ENCODE assay signal across 2 cellular contexts in genomic region chr11:6927030-6927617, GRCh38.
TF ChIP-seq lines count a peak whose summit lies in the region.

No MANE protein-coding gene starts in this region.

TF ChIP-seq in liver, 16 proteins besides CTCF, POLR2A, EP300 and RAD21:
- TF ChIP-seq MAX (IDR thresholded peaks at IDR 0.05) (no peak), GABPA (IDR thresholded peaks at IDR 0.05 in 1 of 2, conservative IDR thresholded peaks at IDR 0.05 in 1 of 2) (no peak)
TF ChIP-seq in liver: peak in this region for 0.

TF ChIP-seq in HepG2, 621 proteins besides CTCF, POLR2A, EP300 and RAD21:
- no peak for TF ChIP-seq ZNF564 (CRISPR knock-in tag; IDR thresholded peaks at IDR 0.05)
- no peak for TF ChIP-seq ZNF710 (CRISPR knock-in tag; IDR thresholded peaks at IDR 0.05; ENCODE audit: borderline replicate concordance)
- no peak for TF ChIP-seq TCF7L2 (IDR thresholded peaks at IDR 0.05; ENCODE audit: low read depth, low read length)
- no peak for TF ChIP-seq FOXM1 (CRISPR knock-in tag; IDR thresholded peaks at IDR 0.05)
- TF ChIP-seq ZNF549 (CRISPR knock-in tag; IDR thresholded peaks at IDR 0.05), result no peak
- no peak for TF ChIP-seq TAF15 (IDR thresholded peaks at IDR 0.05; ENCODE audit: low read depth, low read length, poor library complexity, severe bottlenecking)
- TF ChIP-seq TEAD2 (CRISPR knock-in tag; IDR thresholded peaks at IDR 0.05), result no peak
- no peak for TF ChIP-seq ZGPAT (CRISPR knock-in tag; IDR thresholded peaks at IDR 0.05)
- TF ChIP-seq ZNF292 (CRISPR knock-in tag; IDR thresholded peaks at IDR 0.05; ENCODE audit: borderline replicate concordance, low read depth), result no peak
- TF ChIP-seq ZBTB40 (IDR thresholded peaks at IDR 0.05), result no peak
- TF ChIP-seq ZBTB40 (CRISPR knock-in tag; IDR thresholded peaks at IDR 0.05), result no peak
- no peak for TF ChIP-seq ZNF10 (CRISPR knock-in tag; IDR thresholded peaks at IDR 0.05; ENCODE audit: borderline replicate concordance, low read depth)
- no peak for TF ChIP-seq ZNF224 (CRISPR knock-in tag; IDR thresholded peaks at IDR 0.05)
- TF ChIP-seq ZFP36L1 (CRISPR knock-in tag; IDR thresholded peaks at IDR 0.05), result no peak
- TF ChIP-seq CSRNP1 (CRISPR knock-in tag; IDR thresholded peaks at IDR 0.05), result no peak
- TF ChIP-seq HMGXB3 (CRISPR knock-in tag; IDR thresholded peaks at IDR 0.05; ENCODE audit: borderline replicate concordance), result no peak
TF ChIP-seq in HepG2: peak in this region for 0.
